In genomic region chr16:87124405-87124804, GRCh38 we compare ENCODE assay signal across 2 cellular contexts.
TF ChIP-seq lines count a peak whose summit lies in the region.

No MANE protein-coding gene starts in this region.

TF ChIP-seq in HEK293, 187 proteins besides CTCF, POLR2A, EP300 and RAD21:
- 0 out of 2 replicates have a peak, but pooled peaks have one; percentile 13 for TF ChIP-seq ZNF239 (tag by site-specific recombination; IDR thresholded peaks at IDR 0.05)

TF ChIP-seq in K562, 482 proteins besides CTCF, POLR2A, EP300 and RAD21:
- TF ChIP-seq ADNP (tag; IDR thresholded peaks at IDR 0.05), result 0 out of 2 replicates have a peak, but pooled peaks have one; percentile 34
- 0 out of 2 replicates have a peak, but pooled peaks have one; percentile 35 for TF ChIP-seq TSC22D4 (tag; IDR thresholded peaks at IDR 0.05)
- TF ChIP-seq CBX1 (IDR thresholded peaks at IDR 0.05; ENCODE audit: low read depth), result peak; percentile 12; the same call in 1 of the 2 replicates
